In the genomic region with DNA sequence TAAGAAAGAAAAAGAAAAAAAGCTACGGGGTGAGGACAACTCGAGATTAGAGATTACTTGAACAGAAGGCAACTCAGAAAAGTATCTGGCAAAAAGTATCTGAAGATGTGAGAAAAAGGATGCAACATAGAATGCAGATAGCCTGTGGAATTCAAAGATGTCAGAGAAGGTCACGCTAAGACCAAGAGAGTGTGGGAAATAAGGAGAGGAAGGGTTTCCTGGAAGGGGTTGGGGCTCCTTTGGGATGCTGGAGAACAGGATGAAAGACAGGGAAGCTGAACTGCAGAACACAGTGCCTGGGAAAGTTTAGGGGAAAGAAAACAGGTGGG, we compare ENCODE assay signal across 1 cellular context.
TF ChIP-seq lines count a peak whose summit lies in the region.

No MANE protein-coding gene starts in this region.

TF ChIP-seq in GM23338, 12 proteins besides CTCF, POLR2A, EP300 and RAD21 (continued from another document):
- TF ChIP-seq, protein P1, sequence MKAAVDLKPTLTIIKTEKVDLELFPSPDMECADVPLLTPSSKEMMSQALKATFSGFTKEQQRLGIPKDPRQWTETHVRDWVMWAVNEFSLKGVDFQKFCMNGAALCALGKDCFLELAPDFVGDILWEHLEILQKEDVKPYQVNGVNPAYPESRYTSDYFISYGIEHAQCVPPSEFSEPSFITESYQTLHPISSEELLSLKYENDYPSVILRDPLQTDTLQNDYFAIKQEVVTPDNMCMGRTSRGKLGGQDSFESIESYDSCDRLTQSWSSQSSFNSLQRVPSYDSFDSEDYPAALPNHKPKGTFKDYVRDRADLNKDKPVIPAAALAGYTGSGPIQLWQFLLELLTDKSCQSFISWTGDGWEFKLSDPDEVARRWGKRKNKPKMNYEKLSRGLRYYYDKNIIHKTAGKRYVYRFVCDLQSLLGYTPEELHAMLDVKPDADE (IDR thresholded peaks at IDR 0.05): no peak
- TF ChIP-seq NANOG (IDR thresholded peaks at IDR 0.05; ENCODE audit: borderline replicate concordance) (no peak), CREB1 (CRISPR knock-in tag; IDR thresholded peaks at IDR 0.05; ENCODE audit: low read depth) (no peak), POLR2AphosphoS5 (IDR thresholded peaks at IDR 0.05; ENCODE audit: low read depth) (no peak), EZH2 (IDR thresholded peaks at IDR 0.05; ENCODE audit: low read depth, unreplicated experiment) (no peak), STAT1 (IDR thresholded peaks at IDR 0.05; ENCODE audit: unreplicated experiment) (no peak), ZNF114 (CRISPR knock-in tag; IDR thresholded peaks at IDR 0.05) (no peak), EZH2phosphoT487 (IDR thresholded peaks at IDR 0.05; ENCODE audit: unreplicated experiment) (no peak), JUNB (IDR thresholded peaks at IDR 0.05; ENCODE audit: unreplicated experiment) (no peak), ZNF462 (CRISPR knock-in tag; IDR thresholded peaks at IDR 0.05) (no peak)
